Comparison of ENCODE assay signal across 34 cellular contexts in genomic region chr1:37666241-37666867, GRCh38. TPM values are rescaled to one million over a fixed set of nuclear protein-coding genes. Genes with fewer than 3 reads are reported as not detected.
"Had no signal": no experiment of that assay in that cellular context is flagged by ENCODE, and none has a peak within 500 bp of the region (broad histone marks: within the 10 kb centered on the region; RNA-seq: fewer than 3 reads in every experiment).

No MANE protein-coding gene starts in this region.

- H3K36me3 Mint-ChIP-seq: activated naive CD4-positive, alpha-beta T cell treated with anti-CD3 and anti-CD28 coated beads, Interleukin-2, amount 50 U/mL, for 24 hours had no signal

- H3K27ac Mint-ChIP-seq: activated CD4-positive, alpha-beta T cell treated with anti-CD3 and anti-CD28 coated beads for 36 hours; activated CD4-positive, alpha-beta T cell treated with anti-CD3 and anti-CD28 coated beads, Interleukin-2, amount 10 ng/mL, durations not matched to agents 7 days and 5 days; activated CD8-positive, alpha-beta T cell treated with anti-CD3 and anti-CD28 coated beads, Interleukin-2, amount 10 ng/mL, durations not matched to agents 7 days and 5 days; activated naive CD4-positive, alpha-beta T cell treated with anti-CD3 and anti-CD28 coated beads, Interleukin-2, amount 50 U/mL, for 24 hours; activated T-cell treated with anti-CD3 and anti-CD28 coated beads, Interleukin-2, amount 50 U/mL, for 24 hours; activated T-helper 2 cell treated with anti-CD3 and anti-CD28 coated beads, Interferon-gamma antibody, Interleukin-2, Interleukin-4, amounts not matched to agents 10 μg/mL and 5 μg/mL and 100 μg/mL, durations not matched to agents 14 hours and 24 hours and 36 hours; T-helper 1 cell treated with Interleukin-12 subunit alpha and Interleukin-12 subunit beta and Interleukin-4 antibody, amounts not matched to agents 30 μg/mL and 1 μg/mL, for 36 hours; T-helper 2 cell treated with Interferon-gamma antibody and Interleukin-4, amounts not matched to agents 5 μg/mL and 100 μg/mL, for 36 hours had no signal

- H3K4me2 ChIP-seq: SK-N-SH had no signal

- H3K9me3 ChIP-seq: adrenal gland, body of pancreas, breast epithelium, MG63, SJSA1, SK-N-SH had no signal

- H3K9me3 Mint-ChIP-seq: activated CD4-positive, alpha-beta T cell treated with anti-CD3 and anti-CD28 coated beads, Interleukin-2, amount 10 ng/mL, durations not matched to agents 7 days and 5 days; activated naive CD4-positive, alpha-beta T cell treated with anti-CD3 and anti-CD28 coated beads, Interleukin-2, amount 50 U/mL, for 24 hours; activated T-cell treated with anti-CD3 and anti-CD28 coated beads, Interleukin-2, amount 50 U/mL, for 24 hours; activated T-helper 2 cell treated with anti-CD3 and anti-CD28 coated beads, Interferon-gamma antibody, Interleukin-2, Interleukin-4, amounts not matched to agents 10 μg/mL and 5 μg/mL and 100 μg/mL, durations not matched to agents 14 hours and 24 hours and 36 hours; T-helper 1 cell treated with Interleukin-12 subunit alpha and Interleukin-12 subunit beta and Interleukin-4 antibody, amounts not matched to agents 30 μg/mL and 1 μg/mL, for 36 hours; T-helper 2 cell treated with Interferon-gamma antibody and Interleukin-4, amounts not matched to agents 5 μg/mL and 100 μg/mL, for 36 hours had no signal

- H3K4me3 ChIP-seq: adrenal gland, body of pancreas, breast epithelium, MG63, SJSA1 had no signal

- DNase-seq: activated CD4-positive, alpha-beta T cell treated with anti-CD3 and anti-CD28 coated beads for 36 hours; activated CD4-positive, alpha-beta T cell treated with anti-CD3 and anti-CD28 coated beads, Interleukin-2, amount 10 ng/mL, durations not matched to agents 7 days and 5 days; activated CD4-positive, alpha-beta T cell treated with anti-CD3 and anti-CD28 coated beads, Interleukin-2, amount 50 U/mL, for 48 hours; activated CD8-positive, alpha-beta T cell treated with anti-CD3 and anti-CD28 coated beads, Interleukin-2, amount 10 ng/mL, durations not matched to agents 7 days and 5 days; activated gamma-delta T cell; activated naive CD4-positive, alpha-beta T cell treated with Interleukin-2 at 50 U/mL for 16 hours; activated T-cell treated with anti-CD3 and anti-CD28 coated beads, Interleukin-2, amount 50 U/mL, for 24 hours; adrenal gland; body of pancreas; cerebellar nuclear complex; Karpas-422; MG63; NCI-H1048; NCI-H1105 treated with DMSO at 0.1 percent for 48 hours; NCI-H1436; NCI-H1694; NCI-H1930; NCI-H2081 treated with DMSO at 0.1 percent for 48 hours; NCI-H345; NCI-H524 treated with DMSO at 0.1 percent for 48 hours; RPMI8226; SHP77 treated with DMSO at 0.1 percent for 48 hours had no signal

- H3K4me1 ChIP-seq: adrenal gland, body of pancreas, breast epithelium, SJSA1 had no signal

- H3K27me3 ChIP-seq: adrenal gland, MG63 had no signal

- H3K36me3 ChIP-seq: adrenal gland, breast epithelium, MG63, SJSA1 had no signal

- H3K27ac ChIP-seq: adrenal gland, body of pancreas, breast epithelium, SJSA1 had no signal

- ATAC-seq: activated CD4-positive, alpha-beta T cell treated with anti-CD3 and anti-CD28 coated beads for 36 hours; activated CD8-positive, alpha-beta T cell treated with anti-CD3 and anti-CD28 coated beads, Interleukin-2, amount 10 ng/mL, durations not matched to agents 7 days and 5 days; body of pancreas; Panc1 had no signal

- FAIRE-seq: astrocyte, TTC549 had no signal

- H3K9ac ChIP-seq: SK-N-SH had no signal

- H3K27me3 Mint-ChIP-seq: activated naive CD4-positive, alpha-beta T cell treated with anti-CD3 and anti-CD28 coated beads, Interleukin-2, amount 50 U/mL, for 24 hours had no signal

- H3K4me1 Mint-ChIP-seq: activated CD4-positive, alpha-beta T cell treated with anti-CD3 and anti-CD28 coated beads for 36 hours; activated CD4-positive, alpha-beta T cell treated with anti-CD3 and anti-CD28 coated beads, Interleukin-2, amount 10 ng/mL, durations not matched to agents 7 days and 5 days; activated naive CD4-positive, alpha-beta T cell treated with anti-CD3 and anti-CD28 coated beads, Interleukin-2, amount 50 U/mL, for 24 hours had no signal

- H3K4me3 Mint-ChIP-seq: activated CD4-positive, alpha-beta T cell treated with anti-CD3 and anti-CD28 coated beads for 36 hours; activated CD4-positive, alpha-beta T cell treated with anti-CD3 and anti-CD28 coated beads, Interleukin-2, amount 10 ng/mL, durations not matched to agents 7 days and 5 days; activated CD8-positive, alpha-beta T cell treated with anti-CD3 and anti-CD28 coated beads, Interleukin-2, amount 10 ng/mL, durations not matched to agents 7 days and 5 days; activated naive CD4-positive, alpha-beta T cell treated with anti-CD3 and anti-CD28 coated beads, Interleukin-2, amount 50 U/mL, for 24 hours; activated T-cell treated with anti-CD3 and anti-CD28 coated beads, Interleukin-2, amount 50 U/mL, for 24 hours; T-helper 1 cell treated with Interleukin-12 subunit alpha and Interleukin-12 subunit beta and Interleukin-4 antibody, amounts not matched to agents 30 μg/mL and 1 μg/mL, for 36 hours; T-helper 2 cell treated with Interferon-gamma antibody and Interleukin-4, amounts not matched to agents 5 μg/mL and 100 μg/mL, for 36 hours had no signal

RNA-seq across cellular contexts. Expression of gene CDCA8, which starts 26.0 kb away (rescaled TPM):
- total RNA-seq: body of pancreas had no signal

RNA-seq across cellular contexts. Expression of gene RSPO1, which starts 31.7 kb away (rescaled TPM):
- total RNA-seq: activated CD4-positive, alpha-beta T cell treated with anti-CD3 and anti-CD28 coated beads for 36 hours; activated CD4-positive, alpha-beta T cell treated with anti-CD3 and anti-CD28 coated beads, Interleukin-2, amount 10 ng/mL, durations not matched to agents 7 days and 5 days; activated CD8-positive, alpha-beta T cell treated with anti-CD3 and anti-CD28 coated beads, Interleukin-2, amount 10 ng/mL, durations not matched to agents 7 days and 5 days; activated T-helper 2 cell treated with anti-CD3 and anti-CD28 coated beads, Interferon-gamma antibody, Interleukin-2, Interleukin-4, amounts not matched to agents 10 μg/mL and 5 μg/mL and 100 μg/mL, durations not matched to agents 14 hours and 24 hours and 36 hours; astrocyte; cardiac septum; NCI-H460; SJSA1 had no signal
